In the genomic region with DNA sequence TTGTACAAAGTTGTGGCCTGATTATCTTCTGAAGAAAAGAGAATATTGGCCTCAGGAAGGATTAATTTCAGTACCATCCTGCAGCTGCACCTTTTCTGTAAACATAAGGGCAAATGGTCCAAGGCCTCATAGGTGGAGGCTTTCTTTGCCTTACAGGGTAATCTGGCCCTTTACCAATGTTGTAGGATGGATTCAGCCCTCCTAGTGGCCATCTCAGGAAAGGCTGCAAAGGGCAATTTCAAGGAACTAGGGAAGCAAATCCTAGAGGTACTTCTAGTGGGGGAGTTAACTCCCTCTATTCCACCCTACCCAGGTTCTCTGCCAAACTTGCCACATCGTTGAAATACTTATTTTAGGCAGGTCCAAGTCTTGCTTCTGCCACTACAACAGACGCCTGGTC, we compare ENCODE assay signal across 11 cellular contexts. TPM values are rescaled to one million over a fixed set of nuclear protein-coding genes. Genes with fewer than 3 reads are reported as not detected.
A peak's percentile ranks its signal among the peaks of the same experiment; 100 is the strongest.
DNase-seq lines count a peak whose midpoint lies in the region; ATAC-seq, FAIRE-seq and TF ChIP-seq lines count a peak whose summit lies in the region.
"Had no signal": no experiment of that assay in that cellular context is flagged by ENCODE, and none has a peak within 500 bp of the region (broad histone marks: within the 10 kb centered on the region; RNA-seq: fewer than 3 reads in every experiment).

No MANE protein-coding gene starts in this region.

- H3K36me3 ChIP-seq in bronchial epithelial cell (ENCODE audit: control insufficient read depth, insufficient read depth, low read length): no peaks in the 10 kb centered on the region
- H3K36me3 ChIP-seq: gastroesophageal sphincter had no signal

- H3K4me3 ChIP-seq in GM12875 (ENCODE audit: low read depth, low read length): no peak overlapping the region
- H3K4me3 ChIP-seq in bronchial epithelial cell (ENCODE audit: low read depth, low read length): no peak overlapping the region
- H3K4me3 ChIP-seq: gastroesophageal sphincter had no signal

- no peaks in the 10 kb centered on the region for H3K4me1 Mint-ChIP-seq in nephron progenitor cell
- H3K4me1 Mint-ChIP-seq: brain had no signal

- no peaks in the 10 kb centered on the region for H3K36me3 Mint-ChIP-seq in nephron progenitor cell (ENCODE audit: low read depth)
- H3K36me3 Mint-ChIP-seq: brain had no signal

- no peak overlapping the region for H3K27ac Mint-ChIP-seq in nephron progenitor cell
- H3K27ac Mint-ChIP-seq: brain had no signal

- H3K27me3 ChIP-seq in bronchial epithelial cell (ENCODE audit: control insufficient read depth, insufficient read depth, low read length): no peaks in the 10 kb centered on the region
- H3K27me3 ChIP-seq: gastroesophageal sphincter had no signal

- FAIRE-seq in bronchial epithelial cell (lab: Jason Lieb, UNC): no peak

- ATAC-seq in HG03354 (IDR thresholded peaks at IDR 0.05; ENCODE audit: poor library complexity, severe bottlenecking, unreplicated experiment) (peak; percentile 56), GM21576 (IDR thresholded peaks at IDR 0.05; ENCODE audit: unreplicated experiment) (no peak), GM19455 (IDR thresholded peaks at IDR 0.05; ENCODE audit: unreplicated experiment) (no peak), GM21528 (IDR thresholded peaks at IDR 0.05; ENCODE audit: low FRiP score, unreplicated experiment) (no peak)
- ATAC-seq: gastroesophageal sphincter had no signal

- H3K4me3 Mint-ChIP-seq in nephron progenitor cell: no peak overlapping the region
- H3K4me3 Mint-ChIP-seq: brain had no signal

- no peaks in the 10 kb centered on the region for H3K9me3 Mint-ChIP-seq in nephron progenitor cell
- H3K9me3 Mint-ChIP-seq: brain had no signal

- no peaks in the 10 kb centered on the region for H3K27me3 Mint-ChIP-seq in nephron progenitor cell (ENCODE audit: low read depth, poor library complexity)
- H3K27me3 Mint-ChIP-seq: brain had no signal

- peak; percentile 41; the same call in 1 of the 2 replicates for TF ChIP-seq CTCF in GM12875 (IDR thresholded peaks at IDR 0.05; ENCODE audit: borderline replicate concordance, insufficient read depth, low read depth, low read length)
- peak; percentile 48 for TF ChIP-seq CTCF in bronchial epithelial cell (IDR thresholded peaks at IDR 0.05; ENCODE audit: insufficient read depth, low read length, severe bottlenecking)
- peak; percentile 29 for TF ChIP-seq CTCF in nephron progenitor cell (IDR thresholded peaks at IDR 0.05)

- DNase-seq in bronchial epithelial cell (ENCODE audit: low read depth) (peak; percentile 20), nephron progenitor cell (peak; percentile 7)
- no peak for DNase-seq in stimulated activated CD8-positive, alpha-beta memory T cell treated with anti-CD3 and anti-CD28 coated beads, Interleukin-4, amount 100 ng/mL, for 48 hours
- DNase-seq: NCI-H2107 had no signal

RNA-seq across cellular contexts. Expression of a gene that starts 57.6 kb away (rescaled TPM):
- total RNA-seq in bronchial epithelial cell: not detected in 2 replicates
- total RNA-seq: gastroesophageal sphincter had no signal
